Comparison of ENCODE assay signal across 11 cellular contexts in the genomic region with DNA sequence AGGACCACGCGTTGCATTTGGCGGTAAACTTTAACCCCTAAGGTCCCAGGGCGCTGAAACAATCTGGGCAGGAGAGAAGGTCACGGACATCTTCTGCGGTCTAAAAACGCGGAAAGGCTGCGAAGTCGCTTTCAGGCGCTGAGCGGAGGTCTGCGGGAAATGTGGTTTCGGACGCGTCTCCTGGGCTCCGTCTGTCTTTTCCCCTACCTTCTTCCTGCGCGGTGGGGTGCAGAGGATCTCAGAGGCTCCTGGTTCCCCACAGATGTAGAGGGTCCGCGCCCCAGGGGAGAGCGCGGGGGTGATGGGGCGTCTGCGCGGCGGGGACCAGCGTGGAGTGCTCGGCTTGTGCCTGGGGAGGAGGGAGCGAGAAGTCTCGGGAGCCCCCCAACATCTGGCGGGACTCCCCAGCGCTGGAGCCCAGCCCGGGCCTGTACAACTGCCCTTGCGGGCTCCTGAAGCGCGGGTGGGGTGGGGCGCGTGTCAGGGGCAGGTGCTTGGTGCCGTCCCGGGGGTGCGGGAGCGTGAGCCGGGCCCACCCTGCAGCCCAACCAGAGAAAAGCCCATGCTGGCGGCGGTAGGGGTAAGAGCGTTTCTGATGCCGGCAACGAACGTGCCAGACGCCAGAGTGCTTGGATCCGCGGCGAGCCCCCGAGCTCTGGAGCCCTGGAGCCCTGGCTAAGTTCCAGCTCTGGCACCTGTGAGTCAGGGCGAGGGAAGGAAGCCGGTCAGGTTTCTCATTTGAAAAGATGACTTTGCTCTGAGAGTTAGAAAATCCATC. TPM values are rescaled to one million over a fixed set of nuclear protein-coding genes. Genes with fewer than 3 reads are reported as not detected.
A peak's percentile ranks its signal among the peaks of the same experiment; 100 is the strongest.
DNase-seq lines count a peak whose midpoint lies in the region; ATAC-seq and TF ChIP-seq lines count a peak whose summit lies in the region.
"Had no signal": no experiment of that assay in that cellular context is flagged by ENCODE, and none has a peak within 500 bp of the region (broad histone marks: within the 10 kb centered on the region; RNA-seq: fewer than 3 reads in every experiment).

No MANE protein-coding gene starts in this region.

- H3K4me1 Mint-ChIP-seq in stimulated activated naive B cell treated with anti-CD40 and anti-IgM and Interleukin-4, amounts not matched to agents 10 μg/mL and 1 μg/mL and 100 μg/mL, for 72 hours, result peaks cover 7 to 18% of the 10 kb centered on the region in 2 donors
- H3K4me1 Mint-ChIP-seq: neural crest cell had no signal

- peaks cover 31% of the 10 kb centered on the region for H3K27me3 ChIP-seq in foreskin keratinocyte

- DNase-seq in activated CD8-positive, alpha-beta memory T cell treated with anti-CD3 and anti-CD28 coated beads, Interleukin-2, amount 50 U/mL, for 48 hours, result peak; percentile 50
- no peak for DNase-seq in activated CD8-positive, alpha-beta memory T cell treated with anti-CD3 and anti-CD28 coated beads, Interleukin-2, amount 50 U/mL, for 4 hours
- peak; percentile 20 for DNase-seq in NCI-H524 treated with DMSO at 0.1 percent for 48 hours (lab: John Stamatoyannopoulos, UW)
- peak; percentile 17 to 49 for DNase-seq in foreskin keratinocyte
- DNase-seq in stimulated activated naive B cell treated with anti-CD40 and anti-IgM and Interleukin-4, amounts not matched to agents 10 μg/mL and 1 μg/mL and 100 μg/mL, for 72 hours, result no peak
- DNase-seq in foreskin melanocyte, result no peak
- DNase-seq: CD8-positive, alpha-beta memory T cell; T-helper 2 cell had no signal

- TF ChIP-seq CTCF in foreskin keratinocyte (conservative IDR thresholded peaks at IDR 0.05), result no peak

- peaks cover 8 to 15% of the 10 kb centered on the region in 2 donors for H3K9me3 Mint-ChIP-seq in stimulated activated naive B cell treated with anti-CD40 and anti-IgM and Interleukin-4, amounts not matched to agents 10 μg/mL and 1 μg/mL and 100 μg/mL, for 72 hours

- H3K27ac ChIP-seq in foreskin keratinocyte, result no peak overlapping the region

- peak; percentile 85 for ATAC-seq in foreskin keratinocyte
- ATAC-seq in stimulated activated naive B cell treated with anti-CD40 and anti-IgM and Interleukin-4, amounts not matched to agents 10 μg/mL and 1 μg/mL and 100 μg/mL, for 72 hours (replicated peaks), result peak; percentile 19 to 41
- ATAC-seq in GM19463 (IDR thresholded peaks at IDR 0.05; ENCODE audit: unreplicated experiment), result no peak
- no peak for ATAC-seq in GM18873 (IDR thresholded peaks at IDR 0.05; ENCODE audit: low FRiP score, unreplicated experiment)

- peaks cover 11% of the 10 kb centered on the region in 2 donors for H3K36me3 Mint-ChIP-seq in stimulated activated naive B cell treated with anti-CD40 and anti-IgM and Interleukin-4, amounts not matched to agents 10 μg/mL and 1 μg/mL and 100 μg/mL, for 72 hours

- peaks cover 18 to 36% of the 10 kb centered on the region in 2 donors for H3K27me3 Mint-ChIP-seq in stimulated activated naive B cell treated with anti-CD40 and anti-IgM and Interleukin-4, amounts not matched to agents 10 μg/mL and 1 μg/mL and 100 μg/mL, for 72 hours

- H3K27ac Mint-ChIP-seq in stimulated activated naive B cell treated with anti-CD40 and anti-IgM and Interleukin-4, amounts not matched to agents 10 μg/mL and 1 μg/mL and 100 μg/mL, for 72 hours, result no peak overlapping the region

- no peaks in the 10 kb centered on the region for H3K4me1 ChIP-seq in foreskin keratinocyte

- H3K4me3 Mint-ChIP-seq in stimulated activated naive B cell treated with anti-CD40 and anti-IgM and Interleukin-4, amounts not matched to agents 10 μg/mL and 1 μg/mL and 100 μg/mL, for 72 hours, result peak overlapping the region; percentile 57 to 69
- H3K4me3 Mint-ChIP-seq: neural crest cell had no signal

RNA-seq across cellular contexts. Expression of a gene that starts 58.2 kb away (rescaled TPM):
- total RNA-seq in foreskin keratinocyte, result 7.2 and 7.9 TPM in 2 replicates
- 1.9 TPM in 2 replicates for polyA plus RNA-seq in foreskin keratinocyte

Comparison
In these comparisons a context has a peak if more than half of its experiments do, and no peak if none do; other contexts are left out.
1. DNase-seq: peak in activated CD8-positive, alpha-beta memory T cell treated with anti-CD3 and anti-CD28 coated beads, Interleukin-2, amount 50 U/mL, for 48 hours (single experiment), NCI-H524 treated with DMSO at 0.1 percent for 48 hours (single experiment) and foreskin keratinocyte (2 of 2); none in activated CD8-positive, alpha-beta memory T cell treated with anti-CD3 and anti-CD28 coated beads, Interleukin-2, amount 50 U/mL, for 4 hours (single experiment), stimulated activated naive B cell treated with anti-CD40 and anti-IgM and Interleukin-4, amounts not matched to agents 10 μg/mL and 1 μg/mL and 100 μg/mL, for 72 hours (single experiment) and foreskin melanocyte (single experiment).
2. ATAC-seq: peak in foreskin keratinocyte (single experiment) and stimulated activated naive B cell treated with anti-CD40 and anti-IgM and Interleukin-4, amounts not matched to agents 10 μg/mL and 1 μg/mL and 100 μg/mL, for 72 hours (2 of 2); none in GM19463 (single experiment) and GM18873 (single experiment).